ENCODE assay signal across 21 cellular contexts in the genomic region with DNA sequence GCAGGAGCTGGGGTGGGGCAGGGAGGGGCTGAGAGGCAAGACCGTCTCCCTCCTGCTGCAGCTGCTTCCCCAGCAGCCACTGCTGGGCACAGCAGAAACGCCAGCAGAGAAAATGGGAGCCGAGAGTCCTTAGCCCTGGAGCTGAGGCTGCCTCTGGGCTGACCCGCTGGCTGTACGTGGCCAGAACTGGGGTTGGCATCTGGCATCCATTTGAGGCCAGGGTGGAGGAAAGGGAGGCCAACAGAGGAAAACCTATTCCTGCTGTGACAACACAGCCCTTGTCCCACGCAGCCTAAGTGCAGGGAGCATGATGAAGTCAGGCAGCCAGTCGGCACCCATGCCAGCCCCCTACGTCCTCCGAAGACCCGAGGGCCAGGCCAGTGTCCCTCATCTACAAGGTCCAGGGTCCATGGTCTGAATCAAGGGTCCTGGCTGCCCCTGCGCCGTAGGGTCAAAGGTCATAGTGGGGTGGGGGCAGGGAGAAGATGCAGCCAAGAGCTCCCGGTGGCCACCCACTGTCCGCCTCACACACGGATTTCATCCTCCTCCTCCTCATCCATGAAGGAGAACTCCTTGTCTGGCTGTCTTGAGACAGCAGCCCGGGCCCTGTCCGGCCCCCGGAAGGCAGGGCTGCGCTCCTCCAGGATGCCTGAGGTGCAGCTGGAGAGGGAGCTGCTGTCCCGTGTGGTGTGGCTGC. TPM values are rescaled to one million over a fixed set of nuclear protein-coding genes. Genes with fewer than 3 reads are reported as not detected.
DNase-seq lines count a peak whose midpoint lies in the region; ATAC-seq and TF ChIP-seq lines count a peak whose summit lies in the region.
"Had no signal": no experiment of that assay in that cellular context is flagged by ENCODE, and none has a peak within 500 bp of the region (broad histone marks: within the 10 kb centered on the region; RNA-seq: fewer than 3 reads in every experiment).

No MANE protein-coding gene starts in this region.

- H3K36me3 Mint-ChIP-seq in neural crest cell (ENCODE audit: low read depth) = no peaks in the 10 kb centered on the region

- H3K27ac ChIP-seq in SK-N-SH (ENCODE audit: low read depth in 2 of 2, low read length in 1 of 2) (peak overlapping the region in 1 of 2 experiments; percentile 74; a peak in 2 of 4 replicates), cingulate gyrus (ENCODE audit: low read depth, low read length) (peak overlapping the region; percentile 58), testis (peak overlapping the region; percentile 79 to 90)

- no peaks in the 10 kb centered on the region for H3K27me3 ChIP-seq in SK-N-SH (ENCODE audit: insufficient read depth)
- H3K27me3 ChIP-seq in testis = no peaks in the 10 kb centered on the region

- POLR2A ChIA-PET in SK-N-SH (lab: Yijun Ruan, JAX) = interaction anchor here (0.6 to 0.9 kb wide), 3 partner anchors 25 to 75 kb away, joined by 3 read pairs; no protein-coding TSS in a partner anchor

- peak overlapping the region; percentile 43 for H3K27ac Mint-ChIP-seq in neural crest cell (ENCODE audit: unreplicated experiment)
- H3K27ac Mint-ChIP-seq: effector memory CD8-positive, alpha-beta T cell; stimulated activated naive CD8-positive, alpha-beta T cell treated with anti-CD3 and anti-CD28 coated beads, Interleukin-15, Interleukin-2, amounts not matched to agents 100 ng/mL and 50 ng/mL, for 24 hours had no signal

- H2AFZ ChIP-seq in SK-N-SH (ENCODE audit: low read depth) = no peak overlapping the region

- no peaks in the 10 kb centered on the region for H3K9me2 ChIP-seq in SK-N-SH

- H3K4me2 ChIP-seq in SK-N-SH = no peak overlapping the region

- H3K9me3 ChIP-seq in SK-N-SH (no peaks in the 10 kb centered on the region), testis (no peaks in the 10 kb centered on the region)

- 96% methylated on average over 13 of the region's 20 CpGs for WGBS in SK-N-SH (ENCODE audit: low lambda C conversion rate)
- WGBS in testis, 2 donors = 62 to 78% methylated on average over 6 to 20 of the region's 20 CpGs

- ATAC-seq in HG03108 (IDR thresholded peaks at IDR 0.05; ENCODE audit: unreplicated experiment) (no peak), GM21786 (IDR thresholded peaks at IDR 0.05; ENCODE audit: unreplicated experiment) (no peak), GM21825 (IDR thresholded peaks at IDR 0.05; ENCODE audit: unreplicated experiment) (no peak)
- ATAC-seq: activated CD4-positive, CD25-positive, alpha-beta regulatory T cell treated with anti-CD3 and anti-CD28 coated beads, Interleukin-2, amount 50 U/mL, for 24 hours; effector memory CD8-positive, alpha-beta T cell; left cardiac atrium had no signal

- H3K4me1 ChIP-seq in SK-N-SH (ENCODE audit: control insufficient read depth in 1 of 2, insufficient read depth in 2 of 2, low read depth in 1 of 2, low read length in 1 of 2) = peaks cover 0 to 52% of the 10 kb centered on the region in 2 experiments; a peak in 2 of 4 replicates
- H3K4me1 ChIP-seq in testis = peaks cover 79% of the 10 kb centered on the region

- no peak for TF ChIP-seq RAD21 in SK-N-SH (IDR thresholded peaks at IDR 0.05; ENCODE audit: low read length)

- peaks cover 5 to 22% of the 10 kb centered on the region in 2 experiments for H3K36me3 ChIP-seq in SK-N-SH (replicated peaks in 1 of 2; ENCODE audit: control insufficient read depth in 1 of 2, insufficient read depth in 2 of 2, low read length in 1 of 2)
- no peaks in the 10 kb centered on the region for H3K36me3 ChIP-seq in testis (ENCODE audit: low read depth, missing control alignments)

- no peak for TF ChIP-seq POLR2A in testis (IDR thresholded peaks at IDR 0.05)

- H3K27me3 Mint-ChIP-seq in neural crest cell (ENCODE audit: low read depth) = peaks cover 58% of the 10 kb centered on the region
- H3K27me3 Mint-ChIP-seq: stimulated activated naive CD8-positive, alpha-beta T cell treated with anti-CD3 and anti-CD28 coated beads, Interleukin-15, Interleukin-2, amounts not matched to agents 100 ng/mL and 50 ng/mL, for 24 hours had no signal

- H3K9ac ChIP-seq in SK-N-SH = no peak overlapping the region

- CTCF ChIA-PET in SK-N-SH (lab: Yijun Ruan, JAX) = interaction anchor here (0.9 to 4.1 kb wide), 9 partner anchors 23 to 96 kb away, joined by 3 to 19 read pairs (median 4); no protein-coding TSS in a partner anchor

- no peak overlapping the region for H3K4me3 Mint-ChIP-seq in neural crest cell
- H3K4me3 Mint-ChIP-seq: effector memory CD8-positive, alpha-beta T cell; stimulated activated naive CD8-positive, alpha-beta T cell treated with anti-CD3 and anti-CD28 coated beads, Interleukin-15, Interleukin-2, amounts not matched to agents 100 ng/mL and 50 ng/mL, for 24 hours had no signal

- no peaks in the 10 kb centered on the region for H3F3A ChIP-seq in SK-N-SH (replicated peaks; ENCODE audit: insufficient read depth)

- H3K79me2 ChIP-seq in SK-N-SH (ENCODE audit: insufficient read depth) = peaks cover 62% of the 10 kb centered on the region

- DNase-seq in SK-N-SH = peak; percentile 82
- DNase-seq in neural crest cell (ENCODE audit: low read depth, low spot score) = no peak
- DNase-seq in testis = no peak
- DNase-seq in inferior parietal cortex (ENCODE audit: extremely low spot score) = no peak
- DNase-seq: activated effector memory CD4-positive, alpha-beta T cell treated with Interleukin-2 at 50 U/mL for 16 hours; AML-193; central memory CD4-positive, alpha-beta T cell; effector memory CD8-positive, alpha-beta T cell; KBM-7; left cardiac atrium; NCI-H2107; SIG-M5 had no signal

- H4K20me1 ChIP-seq in SK-N-SH (ENCODE audit: insufficient read depth) = peaks cover 55% of the 10 kb centered on the region

- H3K4me1 Mint-ChIP-seq in neural crest cell = peaks cover 35% of the 10 kb centered on the region

- H3K9me3 Mint-ChIP-seq in neural crest cell = no peaks in the 10 kb centered on the region
- H3K9me3 Mint-ChIP-seq: effector memory CD8-positive, alpha-beta T cell; stimulated activated naive CD8-positive, alpha-beta T cell treated with anti-CD3 and anti-CD28 coated beads, Interleukin-15, Interleukin-2, amounts not matched to agents 100 ng/mL and 50 ng/mL, for 24 hours had no signal

- no peak for TF ChIP-seq EP300 in SK-N-SH (IDR thresholded peaks at IDR 0.05; ENCODE audit: borderline replicate concordance in 1 of 2, low read depth in 1 of 2, low read length in 1 of 2)

- intact Hi-C loops in testis (cut with DNase I; ENCODE audit: low total_unique reads) = no loop called here

- no peak overlapping the region for H3K4me3 ChIP-seq in SK-N-SH (ENCODE audit: low read depth in 2 of 2, low read length in 1 of 2)
- H3K4me3 ChIP-seq in testis = no peak overlapping the region

- TF ChIP-seq CTCF in SK-N-SH (IDR thresholded peaks at IDR 0.05) (no peak), neural crest cell (conservative IDR thresholded peaks at IDR 0.05) (no peak), testis (IDR thresholded peaks at IDR 0.05) (no peak)

TF ChIP-seq in SK-N-SH, 30 proteins besides CTCF, POLR2A, EP300 and RAD21:
- no peak for TF ChIP-seq TAF1 (IDR thresholded peaks at IDR 0.05; ENCODE audit: borderline replicate concordance, low read depth, low read length)
- TF ChIP-seq, protein P1, sequence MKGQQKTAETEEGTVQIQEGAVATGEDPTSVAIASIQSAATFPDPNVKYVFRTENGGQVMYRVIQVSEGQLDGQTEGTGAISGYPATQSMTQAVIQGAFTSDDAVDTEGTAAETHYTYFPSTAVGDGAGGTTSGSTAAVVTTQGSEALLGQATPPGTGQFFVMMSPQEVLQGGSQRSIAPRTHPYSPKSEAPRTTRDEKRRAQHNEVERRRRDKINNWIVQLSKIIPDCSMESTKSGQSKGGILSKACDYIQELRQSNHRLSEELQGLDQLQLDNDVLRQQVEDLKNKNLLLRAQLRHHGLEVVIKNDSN (IDR thresholded peaks at IDR 0.05; ENCODE audit: borderline replicate concordance, low read depth) = no peak
- TF ChIP-seq NFIC (IDR thresholded peaks at IDR 0.05; ENCODE audit: borderline replicate concordance) = no peak
- no peak for TF ChIP-seq TEAD4 (IDR thresholded peaks at IDR 0.05; ENCODE audit: borderline replicate concordance, insufficient read depth)
- TF ChIP-seq EZH2phosphoT487 (IDR thresholded peaks at IDR 0.05; ENCODE audit: borderline replicate concordance, low read depth) = no peak
- no peak for TF ChIP-seq CHD2 (IDR thresholded peaks at IDR 0.05; ENCODE audit: low read length, partially characterized antibody)
- TF ChIP-seq POLR2AphosphoS5 (IDR thresholded peaks at IDR 0.05; ENCODE audit: low read depth, low read length) = no peak
- no peak for TF ChIP-seq YY1 (IDR thresholded peaks at IDR 0.05; ENCODE audit: low read depth)
- TF ChIP-seq, protein P2, sequence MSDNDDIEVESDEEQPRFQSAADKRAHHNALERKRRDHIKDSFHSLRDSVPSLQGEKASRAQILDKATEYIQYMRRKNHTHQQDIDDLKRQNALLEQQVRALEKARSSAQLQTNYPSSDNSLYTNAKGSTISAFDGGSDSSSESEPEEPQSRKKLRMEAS (IDR thresholded peaks at IDR 0.05; ENCODE audit: low read depth) = no peak
- no peak for TF ChIP-seq RCOR1 (IDR thresholded peaks at IDR 0.05; ENCODE audit: low read length)
- no peak for TF ChIP-seq SIN3A (IDR thresholded peaks at IDR 0.05; ENCODE audit: borderline replicate concordance, low read depth, low read length)
- no peak for TF ChIP-seq SMC3 (IDR thresholded peaks at IDR 0.05; ENCODE audit: low read depth, low read length)

RNA-seq across cellular contexts. Expression of a gene that starts 23.4 kb away (rescaled TPM):
- polyA plus RNA-seq in SK-N-SH (2012; rRNA removed) (0.10 TPM in 1 of 2 replicates, not detected in the other), testis (ENCODE audit: insufficient read depth, low read depth, low replicate concordance) (0.79 TPM)
- not detected in 2 replicates for polyA plus RNA-seq in SK-N-SH (2012; cell fraction: cytosol; rRNA removed)
- polyA plus RNA-seq in SK-N-SH (2012; cell fraction: nucleus; rRNA removed) = not detected in 2 replicates
- total RNA-seq in neural crest cell (not detected in 2 replicates), testis (under 1 TPM in 1 of 2 donors, not detected in 1; 0.94 TPM)
- total RNA-seq: left cardiac atrium; mucosa of gallbladder; OCI-LY7; T-helper 2 cell treated with Interferon-gamma antibody and Interleukin-4, amounts not matched to agents 100 ng/mL and 5 ng/mL, for 36 hours had no signal

RNA-seq across cellular contexts. Expression of a gene that starts 26.7 kb away (rescaled TPM):
- polyA plus RNA-seq in SK-N-SH (2012; rRNA removed) = 23.7 and 28.3 TPM in 2 replicates
- polyA plus RNA-seq in SK-N-SH (2012; cell fraction: cytosol; rRNA removed) = 16.3 and 24.6 TPM in 2 replicates
- 15.8 and 17.1 TPM in 2 replicates for polyA plus RNA-seq in SK-N-SH (2012; cell fraction: nucleus; rRNA removed)
- total RNA-seq in neural crest cell = 31.0 and 33.4 TPM in 2 replicates
- 100 to 1,000 TPM; 103 to 140 TPM for total RNA-seq in testis
- 55.9 TPM for polyA plus RNA-seq in testis (ENCODE audit: insufficient read depth, low read depth, low replicate concordance)
- total RNA-seq: OCI-LY7 had no signal
